In genomic region chrX:48636286-48636685, GRCh38 we compare ENCODE assay signal across 28 cellular contexts. TPM values are rescaled to one million over a fixed set of nuclear protein-coding genes. Genes with fewer than 3 reads are reported as not detected.
"Had no signal": no experiment of that assay in that cellular context is flagged by ENCODE, and none has a peak within 500 bp of the region (broad histone marks: within the 10 kb centered on the region; RNA-seq: fewer than 3 reads in every experiment).

No MANE protein-coding gene starts in this region.

- H3K27me3 ChIP-seq: Peyer's patch, SJCRH30 had no signal

- ATAC-seq: activated CD8-positive, alpha-beta T cell treated with anti-CD3 and anti-CD28 coated beads for 36 hours; activated T-cell treated with anti-CD3 and anti-CD28 coated beads, Interleukin-2, amount 50 U/mL, for 4 hours had no signal

- H3K4me2 ChIP-seq: SK-N-SH had no signal

- H3K4me1 ChIP-seq: SJCRH30 had no signal

- H3K27ac Mint-ChIP-seq: activated CD8-positive, alpha-beta T cell treated with anti-CD3 and anti-CD28 coated beads for 36 hours; activated naive CD4-positive, alpha-beta T cell treated with anti-CD3 and anti-CD28 coated beads, Interleukin-2, amount 50 U/mL, for 24 hours; activated T-helper 2 cell treated with anti-CD3 and anti-CD28 coated beads, Interferon-gamma antibody, Interleukin-2, Interleukin-4, amounts not matched to agents 10 μg/mL and 5 μg/mL and 100 μg/mL, durations not matched to agents 14 hours and 24 hours and 36 hours had no signal

- H3K4me3 Mint-ChIP-seq: activated CD8-positive, alpha-beta T cell treated with anti-CD3 and anti-CD28 coated beads for 36 hours; activated naive CD4-positive, alpha-beta T cell treated with anti-CD3 and anti-CD28 coated beads, Interleukin-2, amount 50 U/mL, for 24 hours; activated T-cell treated with anti-CD3 and anti-CD28 coated beads, Interleukin-2, amount 50 U/mL, for 4 hours; brain; central memory CD8-positive, alpha-beta T cell had no signal

- H3K9me3 ChIP-seq: Peyer's patch, SJCRH30, SK-N-SH had no signal

- H3K4me1 Mint-ChIP-seq: brain; central memory CD8-positive, alpha-beta T cell had no signal

- H3K4me3 ChIP-seq: Peyer's patch, SJCRH30 had no signal

- H3K9ac ChIP-seq: SK-N-SH had no signal

- DNase-seq: activated CD4-positive, CD25-positive, alpha-beta regulatory T cell; activated CD8-positive, alpha-beta T cell treated with anti-CD3 and anti-CD28 coated beads for 36 hours; activated gamma-delta T cell treated with Interleukin-2 at 50 U/mL for 16 hours; activated T-cell treated with anti-CD3 and anti-CD28 coated beads, Interleukin-2, amount 50 U/mL, for 4 hours; amygdala; KG1; MV-4-11; NCI-H1092 treated with DMSO at 0.1 percent for 48 hours; NCI-H1417 treated with DMSO at 0.1 percent for 48 hours; NCI-H1694; NCI-H2029; NCI-H2107; NCI-H2171 treated with DMSO at 0.1 percent for 48 hours; NCI-H226; NCI-H526; NCI-H774; Peyer's patch; Right ventricle myocardium superior; SJCRH30; SK-N-SH; T-helper 1 cell had no signal

- H3K9me3 Mint-ChIP-seq: activated CD8-positive, alpha-beta T cell treated with anti-CD3 and anti-CD28 coated beads for 36 hours; activated naive CD4-positive, alpha-beta T cell treated with anti-CD3 and anti-CD28 coated beads, Interleukin-2, amount 50 U/mL, for 24 hours; activated T-cell treated with anti-CD3 and anti-CD28 coated beads, Interleukin-2, amount 50 U/mL, for 4 hours; activated T-helper 2 cell treated with anti-CD3 and anti-CD28 coated beads, Interferon-gamma antibody, Interleukin-2, Interleukin-4, amounts not matched to agents 10 μg/mL and 5 μg/mL and 100 μg/mL, durations not matched to agents 14 hours and 24 hours and 36 hours; central memory CD8-positive, alpha-beta T cell had no signal

- H3K27ac ChIP-seq: Peyer's patch, RWPE1, SJCRH30, VCaP had no signal

- H3K36me3 ChIP-seq: Peyer's patch, SJCRH30 had no signal

- H3K27me3 Mint-ChIP-seq: activated CD8-positive, alpha-beta T cell treated with anti-CD3 and anti-CD28 coated beads for 36 hours; activated naive CD4-positive, alpha-beta T cell treated with anti-CD3 and anti-CD28 coated beads, Interleukin-2, amount 50 U/mL, for 24 hours; brain; central memory CD8-positive, alpha-beta T cell had no signal

- H3K36me3 Mint-ChIP-seq: activated naive CD4-positive, alpha-beta T cell treated with anti-CD3 and anti-CD28 coated beads, Interleukin-2, amount 50 U/mL, for 24 hours; brain had no signal

RNA-seq across cellular contexts. Expression of gene WAS, which starts 47.3 kb away (rescaled TPM):
- total RNA-seq: LHCN-M2, SJCRH30 had no signal
